In genomic region chr10:49066944-49067730, GRCh38 we compare ENCODE assay signal across 28 cellular contexts. TPM values are rescaled to one million over a fixed set of nuclear protein-coding genes. Genes with fewer than 3 reads are reported as not detected.
"Had no signal": no experiment of that assay in that cellular context is flagged by ENCODE, and none has a peak within 500 bp of the region (broad histone marks: within the 10 kb centered on the region; RNA-seq: fewer than 3 reads in every experiment).

No MANE protein-coding gene starts in this region.

- H3K27me3 ChIP-seq: ascending aorta, breast epithelium, esophagus squamous epithelium, gastroesophageal sphincter had no signal

- H3K4me3 Mint-ChIP-seq: activated CD4-positive, alpha-beta memory T cell treated with anti-CD3 and anti-CD28 coated beads, Interleukin-2, amount 10 ng/mL, durations not matched to agents 7 days and 5 days; activated CD4-positive, alpha-beta T cell treated with anti-CD3 and anti-CD28 coated beads for 36 hours; activated CD4-positive, alpha-beta T cell treated with anti-CD3 and anti-CD28 coated beads, Interleukin-2, amount 10 ng/mL, durations not matched to agents 24 days and 14 days; activated naive CD4-positive, alpha-beta T cell treated with anti-CD3 and anti-CD28 coated beads, Interleukin-2, amount 10 ng/mL, durations not matched to agents 7 days and 5 days; activated naive CD8-positive, alpha-beta T cell treated with anti-CD3 and anti-CD28 coated beads, Interleukin-2, amount 10 ng/mL, durations not matched to agents 7 days and 5 days; activated T-cell treated with anti-CD3 and anti-CD28 coated beads, Interleukin-2, amount 50 U/mL, for 24 hours; activated T-cell treated with anti-CD3 and anti-CD28 coated beads, Interleukin-2, amount 50 U/mL, for 72 hours; brain; effector memory CD8-positive, alpha-beta T cell had no signal

- H3K36me3 Mint-ChIP-seq: activated naive CD4-positive, alpha-beta T cell treated with anti-CD3 and anti-CD28 coated beads, Interleukin-2, amount 10 ng/mL, durations not matched to agents 7 days and 5 days had no signal

- FAIRE-seq: endothelial cell of umbilical vein had no signal

- H3K27ac Mint-ChIP-seq: activated CD4-positive, alpha-beta memory T cell treated with anti-CD3 and anti-CD28 coated beads, Interleukin-2, amount 10 ng/mL, durations not matched to agents 7 days and 5 days; activated CD4-positive, alpha-beta T cell treated with anti-CD3 and anti-CD28 coated beads for 36 hours; activated CD4-positive, alpha-beta T cell treated with anti-CD3 and anti-CD28 coated beads, Interleukin-2, amount 10 ng/mL, durations not matched to agents 24 days and 14 days; activated naive CD4-positive, alpha-beta T cell treated with anti-CD3 and anti-CD28 coated beads, Interleukin-2, amount 10 ng/mL, durations not matched to agents 7 days and 5 days; activated naive CD4-positive, alpha-beta T cell treated with anti-CD3 and anti-CD28 coated beads, Interleukin-2, amount 50 U/mL, for 72 hours; activated naive CD8-positive, alpha-beta T cell treated with anti-CD3 and anti-CD28 coated beads, Interleukin-2, amount 10 ng/mL, durations not matched to agents 7 days and 5 days; activated T-cell treated with anti-CD3 and anti-CD28 coated beads, Interleukin-2, amount 50 U/mL, for 24 hours; activated T-cell treated with anti-CD3 and anti-CD28 coated beads, Interleukin-2, amount 50 U/mL, for 72 hours; brain; effector memory CD8-positive, alpha-beta T cell had no signal

- H3K4me1 Mint-ChIP-seq: activated CD4-positive, alpha-beta memory T cell treated with anti-CD3 and anti-CD28 coated beads, Interleukin-2, amount 10 ng/mL, durations not matched to agents 7 days and 5 days; activated CD4-positive, alpha-beta T cell treated with anti-CD3 and anti-CD28 coated beads for 36 hours; activated CD4-positive, alpha-beta T cell treated with anti-CD3 and anti-CD28 coated beads, Interleukin-2, amount 10 ng/mL, durations not matched to agents 24 days and 14 days; activated naive CD4-positive, alpha-beta T cell treated with anti-CD3 and anti-CD28 coated beads, Interleukin-2, amount 10 ng/mL, durations not matched to agents 7 days and 5 days; activated naive CD8-positive, alpha-beta T cell treated with anti-CD3 and anti-CD28 coated beads, Interleukin-2, amount 10 ng/mL, durations not matched to agents 7 days and 5 days; brain had no signal

- DNase-seq: activated CD4-positive, alpha-beta memory T cell treated with anti-CD3 and anti-CD28 coated beads, Interleukin-2, amount 10 ng/mL, durations not matched to agents 7 days and 5 days; activated CD4-positive, alpha-beta T cell treated with anti-CD3 and anti-CD28 coated beads for 36 hours; activated CD4-positive, alpha-beta T cell treated with anti-CD3 and anti-CD28 coated beads, Interleukin-2, amount 10 ng/mL, durations not matched to agents 24 days and 14 days; activated CD4-positive, CD25-positive, alpha-beta regulatory T cell; activated CD4-positive, CD25-positive, alpha-beta regulatory T cell treated with anti-CD3 and anti-CD28 coated beads, Interleukin-2, amount 50 U/mL, for 72 hours; activated CD8-positive, alpha-beta memory T cell treated with anti-CD3 and anti-CD28 coated beads, Interleukin-2, amount 50 U/mL, for 48 hours; activated gamma-delta T cell; activated naive CD4-positive, alpha-beta T cell; activated naive CD4-positive, alpha-beta T cell treated with anti-CD3 and anti-CD28 coated beads, Interleukin-2, amount 10 ng/mL, durations not matched to agents 7 days and 5 days; activated naive CD8-positive, alpha-beta T cell treated with anti-CD3 and anti-CD28 coated beads, Interleukin-2, amount 10 ng/mL, durations not matched to agents 7 days and 5 days; activated T-cell treated with anti-CD3 and anti-CD28 coated beads for 4 hours; activated T-cell treated with anti-CD3 and anti-CD28 coated beads, Interleukin-2, amount 50 U/mL, for 24 hours; activated T-cell treated with anti-CD3 and anti-CD28 coated beads, Interleukin-2, amount 50 U/mL, for 72 hours; caudate nucleus; cortex of kidney; dermis blood vessel endothelial cell; effector CD4-positive, alpha-beta T cell; effector memory CD8-positive, alpha-beta T cell; esophagus squamous epithelium; foreskin melanocyte; T1000 had no signal

- H3K27me3 Mint-ChIP-seq: activated CD4-positive, alpha-beta T cell treated with anti-CD3 and anti-CD28 coated beads for 36 hours; activated CD4-positive, alpha-beta T cell treated with anti-CD3 and anti-CD28 coated beads, Interleukin-2, amount 10 ng/mL, durations not matched to agents 24 days and 14 days; brain had no signal

- H3K27ac ChIP-seq: ascending aorta, breast epithelium, epithelial cell of prostate, esophagus squamous epithelium, gastroesophageal sphincter had no signal

- H3K4me3 ChIP-seq: ascending aorta, breast epithelium, esophagus squamous epithelium, gastroesophageal sphincter had no signal

- ATAC-seq: activated CD4-positive, alpha-beta T cell treated with anti-CD3 and anti-CD28 coated beads for 36 hours; activated naive CD4-positive, alpha-beta T cell treated with anti-CD3 and anti-CD28 coated beads, Interleukin-2, amount 50 U/mL, for 72 hours; activated T-cell treated with anti-CD3 and anti-CD28 coated beads, Interleukin-2, amount 50 U/mL, for 72 hours; effector memory CD8-positive, alpha-beta T cell; gastroesophageal sphincter had no signal

- H3K36me3 ChIP-seq: breast epithelium had no signal

- H3K4me1 ChIP-seq: breast epithelium had no signal

RNA-seq across cellular contexts. Expression of gene VSTM4, which starts 48.2 kb away (rescaled TPM):
- total RNA-seq: activated naive CD4-positive, alpha-beta T cell treated with anti-CD3 and anti-CD28 coated beads, Interleukin-2, amount 50 U/mL, for 72 hours; activated naive CD8-positive, alpha-beta T cell treated with anti-CD3 and anti-CD28 coated beads, Interleukin-2, amount 10 ng/mL, durations not matched to agents 7 days and 5 days had no signal
